Comparison of ENCODE assay signal across 27 cellular contexts in genomic region chr17:74133726-74134125, GRCh38.
DNase-seq lines count a peak whose midpoint lies in the region; ATAC-seq, FAIRE-seq and TF ChIP-seq lines count a peak whose summit lies in the region.
"Had no signal": no experiment of that assay in that cellular context is flagged by ENCODE, and none has a peak within 500 bp of the region (broad histone marks: within the 10 kb centered on the region; RNA-seq: fewer than 3 reads in every experiment).

No MANE protein-coding gene starts in this region.

- H3K9me3 Mint-ChIP-seq in GM23338 (peaks cover 7% of the 10 kb centered on the region; the same call in 2 of the 3 replicates), neural progenitor cell (peaks cover 8% of the 10 kb centered on the region)

- no peaks in the 10 kb centered on the region for H3K36me3 Mint-ChIP-seq in GM23338 (ENCODE audit: low read depth)
- peaks cover 1% of the 10 kb centered on the region for H3K36me3 Mint-ChIP-seq in neural progenitor cell
- H3K36me3 Mint-ChIP-seq: CD4-positive, CD25-positive, alpha-beta regulatory T cell had no signal

- FAIRE-seq in K562 (lab: Jason Lieb, UNC), result no peak
- FAIRE-seq: A204.1, GM18507, H54 had no signal

- no peaks in the 10 kb centered on the region for H3K36me3 ChIP-seq in GM23338 (ENCODE audit: insufficient read depth)
- no peaks in the 10 kb centered on the region for H3K36me3 ChIP-seq in K562 (ENCODE audit: control insufficient read depth, insufficient read depth, low read length)
- no peaks in the 10 kb centered on the region for H3K36me3 ChIP-seq in neural progenitor cell
- H3K36me3 ChIP-seq: BLaER1 had no signal

- H3K4me3 Mint-ChIP-seq in GM23338, result no peak overlapping the region
- H3K4me3 Mint-ChIP-seq in neural progenitor cell, result no peak overlapping the region
- H3K4me3 Mint-ChIP-seq: CD4-positive, CD25-positive, alpha-beta regulatory T cell had no signal

- H3K4me1 Mint-ChIP-seq in GM23338 (peaks cover 14% of the 10 kb centered on the region), neural progenitor cell (peaks cover 30% of the 10 kb centered on the region)
- H3K4me1 Mint-ChIP-seq: CD4-positive, CD25-positive, alpha-beta regulatory T cell had no signal

- TF ChIP-seq EP300 in K562 (IDR thresholded peaks at IDR 0.05; ENCODE audit: low read length), result no peak

- H3F3A ChIP-seq in GM23338 (replicated peaks; ENCODE audit: low read depth), result no peaks in the 10 kb centered on the region
- peaks cover 10% of the 10 kb centered on the region for H3F3A ChIP-seq in neural progenitor cell (ENCODE audit: low read depth)

- H3K4me3 ChIP-seq in GM23338 (no peak overlapping the region), K562 (no peak overlapping the region), neural progenitor cell (no peak overlapping the region), dorsolateral prefrontal cortex (no peak overlapping the region)
- H3K4me3 ChIP-seq: BLaER1, PC-9 had no signal

- H3K4me1 ChIP-seq in GM23338 (ENCODE audit: insufficient read depth), result peaks cover 8% of the 10 kb centered on the region; the same call in 1 of the 2 replicates
- H3K4me1 ChIP-seq in K562 (replicated peaks in 1 of 2; ENCODE audit: control insufficient read depth in 2 of 2, insufficient read depth in 2 of 2, low read length in 2 of 2), result no peaks in the 10 kb centered on the region
- H3K4me1 ChIP-seq in neural progenitor cell, result peaks cover 26% of the 10 kb centered on the region

- H3K4me2 ChIP-seq in GM23338 (no peak overlapping the region), K562 (ENCODE audit: insufficient read depth, low read length) (no peak overlapping the region), neural progenitor cell (no peak overlapping the region)
- H3K4me2 ChIP-seq: BLaER1, KMS-11, PC-9 had no signal

- intact Hi-C loops in K562 (cut with micrococcal nuclease), result no loop called here
- intact Hi-C loops in dorsolateral prefrontal cortex (cut with DNase I), result no loop called here

- ATAC-seq in GM23338 (peak; percentile 30; the same call in 1 of the 3 replicates), K562 (no peak), HG03354 (IDR thresholded peaks at IDR 0.05; ENCODE audit: poor library complexity, severe bottlenecking, unreplicated experiment) (no peak)

- no peak for TF ChIP-seq POLR2A in K562 (conservative IDR thresholded peaks at IDR 0.05)

- WGBS in K562 (ENCODE audit: insufficient coverage, low coverage, missing lambda C conversion rate), result under 1% methylated on average over 22 of the region's 22 CpGs

- no peaks in the 10 kb centered on the region for H3K9me3 ChIP-seq in K562 (replicated peaks; ENCODE audit: control insufficient read depth, insufficient read depth, low read depth, low read length)
- H3K9me3 ChIP-seq in neural progenitor cell (ENCODE audit: low read depth), result no peaks in the 10 kb centered on the region

- DNase-seq in GM23338 (ENCODE audit: low spot score) (no peak), K562 (ENCODE audit: extremely low read depth in 1 of 4, low spot score in 3 of 4) (no peak), islet precursor cell (peak; percentile 30), neural progenitor cell (ENCODE audit: low spot score) (no peak), A172 (ENCODE audit: low spot score) (no peak), dorsolateral prefrontal cortex (no peak), RKO (ENCODE audit: low spot score) (no peak)
- DNase-seq: CD4-positive, CD25-positive, alpha-beta regulatory T cell; DMS153; DND-41; IMR-90; MM.1S; NCI-H1694; NCI-H2029 treated with DMSO at 0.1 percent for 48 hours; NCI-H446 treated with DMSO at 0.1 percent for 48 hours; NCI-H526; NCI-H82; NK-92 treated with Interleukin-12 subunit alpha and Interleukin-12 subunit beta, amount 100 ng/mL, for 24 hours; PC-9; RPMI8226; SHP77 had no signal

- H3K9me2 ChIP-seq in GM23338 (ENCODE audit: insufficient read depth), result no peaks in the 10 kb centered on the region

- no peak overlapping the region for H3K9ac ChIP-seq in K562 (ENCODE audit: insufficient read depth in 1 of 2, low read depth in 2 of 2, low read length in 2 of 2)
- no peak overlapping the region for H3K9ac ChIP-seq in neural progenitor cell
- H3K9ac ChIP-seq: BLaER1, KMS-11 had no signal

- H4K20me1 ChIP-seq in GM23338 (replicated peaks; ENCODE audit: insufficient read depth) (no peaks in the 10 kb centered on the region), K562 (replicated peaks; ENCODE audit: control insufficient read depth, insufficient read depth, low read length) (no peaks in the 10 kb centered on the region), neural progenitor cell (ENCODE audit: low read depth) (no peaks in the 10 kb centered on the region)
- H4K20me1 ChIP-seq: BLaER1 had no signal

- H3K79me2 ChIP-seq in GM23338 (replicated peaks; ENCODE audit: insufficient read depth) (no peaks in the 10 kb centered on the region), K562 (ENCODE audit: control insufficient read depth, insufficient read depth, low read length) (no peaks in the 10 kb centered on the region), neural progenitor cell (ENCODE audit: low read depth) (no peaks in the 10 kb centered on the region)

- BruUV-seq in K562 (replicated peaks; lab: Mats Ljungman, UMichigan), result no TSS peak

- H2AFZ ChIP-seq in GM23338 (peak overlapping the region; percentile 64; the same call in 1 of the 2 replicates), K562 (ENCODE audit: low read depth, low read length) (no peak overlapping the region), neural progenitor cell (replicated peaks) (no peak overlapping the region)
- H2AFZ ChIP-seq: PC-9 had no signal

- H3K27ac Mint-ChIP-seq in GM23338 (no peak overlapping the region), neural progenitor cell (peak overlapping the region; percentile 87)
- H3K27ac Mint-ChIP-seq: CD4-positive, CD25-positive, alpha-beta regulatory T cell had no signal

- POLR2A ChIA-PET in K562 (lab: Yijun Ruan, JAX), result no interaction called here

- in situ Hi-C loops in K562 (cut with MboI), result no loop called here

- no peak for TF ChIP-seq CTCF in GM23338 (conservative IDR thresholded peaks at IDR 0.05; ENCODE audit: low read depth in 2 of 2)
- TF ChIP-seq CTCF in K562 (IDR thresholded peaks at IDR 0.05 in 2 of 3, conservative IDR thresholded peaks at IDR 0.05 in 1 of 3; ENCODE audit: insufficient read depth in 2 of 3, low read depth in 1 of 3, low read length in 3 of 3), result no peak
- TF ChIP-seq CTCF in neural progenitor cell (IDR thresholded peaks at IDR 0.05), result no peak
- TF ChIP-seq CTCF in dorsolateral prefrontal cortex (IDR thresholded peaks at IDR 0.05 in 54 of 56, conservative IDR thresholded peaks at IDR 0.05 in 2 of 56; ENCODE audit: low read depth in 1 of 56, partially characterized antibody in 56 of 56), result no peak

- CTCF ChIA-PET in K562 (lab: Yijun Ruan, JAX; ENCODE audit: low intra/inter-chr PET ratio), result no interaction called here

- H3K27ac ChIP-seq in GM23338 (ENCODE audit: low read depth) (no peak overlapping the region), K562 (ENCODE audit: extremely low read depth, low read depth, low read length) (no peak overlapping the region), neural progenitor cell (no peak overlapping the region), dorsolateral prefrontal cortex (no peak overlapping the region)
- H3K27ac ChIP-seq: BLaER1, KMS-11, PC-9 had no signal

- no peaks in the 10 kb centered on the region for H3K27me3 ChIP-seq in GM23338 (ENCODE audit: insufficient read depth)
- H3K27me3 ChIP-seq in K562 (ENCODE audit: control insufficient read depth in 2 of 2, insufficient read depth in 2 of 2, low read length in 2 of 2), result peaks cover 21 to 60% of the 10 kb centered on the region in 2 experiments
- H3K27me3 ChIP-seq in neural progenitor cell, result no peaks in the 10 kb centered on the region
- peaks cover 0 to 21% (median 0%) of the 10 kb centered on the region in 45 donors for H3K27me3 ChIP-seq in dorsolateral prefrontal cortex
- H3K27me3 ChIP-seq: BLaER1 had no signal

- no peak for TF ChIP-seq RAD21 in K562 (CRISPR knock-in tag; conservative IDR thresholded peaks at IDR 0.05 in 1 of 2, IDR thresholded peaks at IDR 0.05 in 1 of 2)

- H3K9me1 ChIP-seq in K562 (ENCODE audit: control insufficient read depth, insufficient read depth, low read length), result peaks cover 3% of the 10 kb centered on the region

- H3K27me3 Mint-ChIP-seq in GM23338 (ENCODE audit: insufficient read depth, low read depth, poor library complexity), result peaks cover 3% of the 10 kb centered on the region
- H3K27me3 Mint-ChIP-seq in neural progenitor cell (ENCODE audit: insufficient read depth, low read depth), result peaks cover 10% of the 10 kb centered on the region

TF ChIP-seq in GM23338, 12 proteins besides CTCF, POLR2A, EP300 and RAD21 (continues in another document):
- no peak for TF ChIP-seq ZNF331 (CRISPR knock-in tag; IDR thresholded peaks at IDR 0.05; ENCODE audit: low read depth)
- no peak for TF ChIP-seq NANOG (IDR thresholded peaks at IDR 0.05; ENCODE audit: borderline replicate concordance)
- TF ChIP-seq ETS1 (IDR thresholded peaks at IDR 0.05), result no peak
- TF ChIP-seq STAT1 (IDR thresholded peaks at IDR 0.05; ENCODE audit: unreplicated experiment), result no peak
- no peak for TF ChIP-seq EZH2phosphoT487 (IDR thresholded peaks at IDR 0.05; ENCODE audit: unreplicated experiment)

TF ChIP-seq in K562, 482 proteins besides CTCF, POLR2A, EP300 and RAD21:
- TF ChIP-seq ADNP (tag; IDR thresholded peaks at IDR 0.05), result no peak
- peak; percentile 63 for TF ChIP-seq PRDM10 (IDR thresholded peaks at IDR 0.05; ENCODE audit: partially characterized antibody)
TF ChIP-seq in K562: peak in this region for 1.
